Comparison of ENCODE assay signal across 1 cellular context in genomic region chrX:9676738-9677097, GRCh38.
TF ChIP-seq lines count a peak whose summit lies in the region.

No MANE protein-coding gene starts in this region.

TF ChIP-seq in GM12878, 131 proteins besides CTCF, POLR2A, EP300 and RAD21 (continued from another document):
- TF ChIP-seq KLF5 (IDR thresholded peaks at IDR 0.05; ENCODE audit: partially characterized antibody) (peak; percentile 79), CBX5 (IDR thresholded peaks at IDR 0.05; ENCODE audit: low read depth) (peak; percentile 96)
